Comparison of ENCODE assay signal across 11 cellular contexts in genomic region chr3:114899186-114899931, GRCh38.
A peak's percentile ranks its signal among the peaks of the same experiment; 100 is the strongest.
DNase-seq lines count a peak whose midpoint lies in the region; ATAC-seq, FAIRE-seq and TF ChIP-seq lines count a peak whose summit lies in the region.
"Had no signal": no experiment of that assay in that cellular context is flagged by ENCODE, and none has a peak within 500 bp of the region (broad histone marks: within the 10 kb centered on the region; RNA-seq: fewer than 3 reads in every experiment).

No MANE protein-coding gene starts in this region.

- H3K4me1 ChIP-seq in astrocyte (ENCODE audit: insufficient read depth, low read length) (peaks cover 2% of the 10 kb centered on the region), A673 (ENCODE audit: insufficient read depth, low read length, poor library complexity, severe bottlenecking) (no peaks in the 10 kb centered on the region)

- H3K9me3 ChIP-seq in astrocyte (ENCODE audit: insufficient read depth, low read depth, low read length) (no peaks in the 10 kb centered on the region), A673 (ENCODE audit: low read depth, low read length, poor library complexity, severe bottlenecking) (no peaks in the 10 kb centered on the region)

- TF ChIP-seq CTCF in astrocyte (IDR thresholded peaks at IDR 0.05; ENCODE audit: insufficient read depth, low read depth, low read length) (no peak), mesothelial cell of epicardium (IDR thresholded peaks at IDR 0.05; ENCODE audit: unreplicated experiment) (no peak), A673 (conservative IDR thresholded peaks at IDR 0.05; ENCODE audit: low read depth, low read length) (no peak)

- CTCF ChIA-PET in A673 (lab: Charles Lee): no interaction called here
- CTCF ChIA-PET in activated CD8-positive, alpha-beta memory T cell treated with anti-CD3 and anti-CD28 coated beads, Interleukin-2, amount 10 ng/mL, durations not matched to agents 7 days and 5 days (lab: Charles Lee): no interaction called here

- no peak overlapping the region for H3K27ac Mint-ChIP-seq in astrocyte (ENCODE audit: unreplicated experiment)
- peak overlapping the region; percentile 10 for H3K27ac Mint-ChIP-seq in mesothelial cell of epicardium
- no peak overlapping the region for H3K27ac Mint-ChIP-seq in activated CD8-positive, alpha-beta memory T cell treated with anti-CD3 and anti-CD28 coated beads, Interleukin-2, amount 10 ng/mL, durations not matched to agents 7 days and 5 days
- H3K27ac Mint-ChIP-seq: effector memory CD8-positive, alpha-beta T cell; natural killer cell treated with Interleukin-12 subunit alpha and Interleukin-12 subunit beta and Interleukin-15 and Interleukin-18, amount 100 ng/mL, for 72 hours; stimulated activated naive CD8-positive, alpha-beta T cell treated with anti-CD3 and anti-CD28 coated beads, Interleukin-15, Interleukin-2, amounts not matched to agents 100 ng/mL and 50 ng/mL, for 24 hours had no signal

- FAIRE-seq in astrocyte (lab: Jason Lieb, UNC): no peak

- no peak overlapping the region for H3K27ac ChIP-seq in astrocyte (ENCODE audit: low read depth, low read length)
- H3K27ac ChIP-seq in A673 (ENCODE audit: low read depth, low read length, poor library complexity, severe bottlenecking): no peak overlapping the region

- H3K79me2 ChIP-seq in astrocyte (ENCODE audit: insufficient read depth, low read length): no peaks in the 10 kb centered on the region

- DNase-seq in DMS 273 treated with DMSO at 0.1 percent for 48 hours (lab: John Stamatoyannopoulos, UW) (peak; percentile 57), NCI-H146 (lab: John Stamatoyannopoulos, UW) (peak; percentile 98), astrocyte (ENCODE audit: low read depth) (peak; percentile 22), mesothelial cell of epicardium (ENCODE audit: low spot score in 2 of 2, unreplicated experiment in 2 of 2) (no peak), A673 (ENCODE audit: low spot score) (no peak), HK-2 (ENCODE audit: unreplicated experiment) (no peak)
- DNase-seq in activated CD8-positive, alpha-beta memory T cell treated with anti-CD3 and anti-CD28 coated beads, Interleukin-2, amount 10 ng/mL, durations not matched to agents 7 days and 5 days: no peak
- DNase-seq: effector memory CD8-positive, alpha-beta T cell had no signal

- no peak overlapping the region for H2AFZ ChIP-seq in astrocyte (ENCODE audit: low read depth, low read length)

- H3K4me3 Mint-ChIP-seq in astrocyte (ENCODE audit: unreplicated experiment) (no peak overlapping the region), mesothelial cell of epicardium (peak overlapping the region; percentile 5)
- no peak overlapping the region for H3K4me3 Mint-ChIP-seq in activated CD8-positive, alpha-beta memory T cell treated with anti-CD3 and anti-CD28 coated beads, Interleukin-2, amount 10 ng/mL, durations not matched to agents 7 days and 5 days
- H3K4me3 Mint-ChIP-seq: effector memory CD8-positive, alpha-beta T cell; natural killer cell treated with Interleukin-12 subunit alpha and Interleukin-12 subunit beta and Interleukin-15 and Interleukin-18, amount 100 ng/mL, for 72 hours; stimulated activated naive CD8-positive, alpha-beta T cell treated with anti-CD3 and anti-CD28 coated beads, Interleukin-15, Interleukin-2, amounts not matched to agents 100 ng/mL and 50 ng/mL, for 24 hours had no signal

- POLR2A ChIA-PET in A673 (lab: Charles Lee; ENCODE audit: low non-redundant PET): no interaction called here

- no peak overlapping the region for H3K4me2 ChIP-seq in astrocyte (ENCODE audit: low read length)

- no peaks in the 10 kb centered on the region for H4K20me1 ChIP-seq in astrocyte (ENCODE audit: insufficient read depth, low read length)

- H3K9ac ChIP-seq in astrocyte (ENCODE audit: low read length): no peak overlapping the region

- H3K27me3 Mint-ChIP-seq in astrocyte (ENCODE audit: low read depth, unreplicated experiment) (no peaks in the 10 kb centered on the region), mesothelial cell of epicardium (ENCODE audit: low read depth) (no peaks in the 10 kb centered on the region)
- H3K27me3 Mint-ChIP-seq in activated CD8-positive, alpha-beta memory T cell treated with anti-CD3 and anti-CD28 coated beads, Interleukin-2, amount 10 ng/mL, durations not matched to agents 7 days and 5 days: no peaks in the 10 kb centered on the region
- H3K27me3 Mint-ChIP-seq: effector memory CD8-positive, alpha-beta T cell; natural killer cell treated with Interleukin-12 subunit alpha and Interleukin-12 subunit beta and Interleukin-15 and Interleukin-18, amount 100 ng/mL, for 72 hours; stimulated activated naive CD8-positive, alpha-beta T cell treated with anti-CD3 and anti-CD28 coated beads, Interleukin-15, Interleukin-2, amounts not matched to agents 100 ng/mL and 50 ng/mL, for 24 hours had no signal

- no TSS peak for BruUV-seq in A673 (replicated peaks; lab: Mats Ljungman, UMichigan)

- H3K36me3 ChIP-seq in astrocyte (ENCODE audit: insufficient read depth, low read length) (no peaks in the 10 kb centered on the region), A673 (ENCODE audit: insufficient read depth, low read length, poor library complexity, severe bottlenecking) (no peaks in the 10 kb centered on the region)

- ATAC-seq in activated CD8-positive, alpha-beta memory T cell treated with anti-CD3 and anti-CD28 coated beads, Interleukin-2, amount 10 ng/mL, durations not matched to agents 7 days and 5 days: no peak
- no peak for ATAC-seq in HG02885 (IDR thresholded peaks at IDR 0.05; ENCODE audit: poor library complexity, unreplicated experiment)
- ATAC-seq: effector memory CD8-positive, alpha-beta T cell; natural killer cell treated with Interleukin-12 subunit alpha and Interleukin-12 subunit beta and Interleukin-15 and Interleukin-18, amount 100 ng/mL, for 72 hours had no signal

- intact Hi-C loops in A673 (cut with micrococcal nuclease; ENCODE audit: unreplicated experiment): no loop called here

- no peaks in the 10 kb centered on the region for H3K27me3 ChIP-seq in astrocyte (ENCODE audit: insufficient read depth, low read length)
- H3K27me3 ChIP-seq in A673 (replicated peaks; ENCODE audit: insufficient read depth, low read depth, low read length, poor library complexity): no peaks in the 10 kb centered on the region

- H3K4me3 ChIP-seq in astrocyte (ENCODE audit: insufficient read depth, low read depth, low read length): no peak overlapping the region
- no peak overlapping the region for H3K4me3 ChIP-seq in A673 (ENCODE audit: low read depth, low read length, poor library complexity, severe bottlenecking)

- no peaks in the 10 kb centered on the region for H3K36me3 Mint-ChIP-seq in astrocyte (ENCODE audit: low read depth, unreplicated experiment)
- no peaks in the 10 kb centered on the region for H3K36me3 Mint-ChIP-seq in mesothelial cell of epicardium
- H3K36me3 Mint-ChIP-seq in activated CD8-positive, alpha-beta memory T cell treated with anti-CD3 and anti-CD28 coated beads, Interleukin-2, amount 10 ng/mL, durations not matched to agents 7 days and 5 days: no peaks in the 10 kb centered on the region
- H3K36me3 Mint-ChIP-seq: natural killer cell treated with Interleukin-12 subunit alpha and Interleukin-12 subunit beta and Interleukin-15 and Interleukin-18, amount 100 ng/mL, for 72 hours had no signal

- H3K4me1 Mint-ChIP-seq in astrocyte (ENCODE audit: low read depth, unreplicated experiment): peaks cover 7% of the 10 kb centered on the region
- H3K4me1 Mint-ChIP-seq in mesothelial cell of epicardium: peaks cover 13% of the 10 kb centered on the region
- H3K4me1 Mint-ChIP-seq in activated CD8-positive, alpha-beta memory T cell treated with anti-CD3 and anti-CD28 coated beads, Interleukin-2, amount 10 ng/mL, durations not matched to agents 7 days and 5 days: peaks cover 4% of the 10 kb centered on the region

- H3K9me3 Mint-ChIP-seq in astrocyte (ENCODE audit: unreplicated experiment) (no peaks in the 10 kb centered on the region), mesothelial cell of epicardium (no peaks in the 10 kb centered on the region)
- no peaks in the 10 kb centered on the region for H3K9me3 Mint-ChIP-seq in activated CD8-positive, alpha-beta memory T cell treated with anti-CD3 and anti-CD28 coated beads, Interleukin-2, amount 10 ng/mL, durations not matched to agents 7 days and 5 days (ENCODE audit: low read depth)
- H3K9me3 Mint-ChIP-seq: effector memory CD8-positive, alpha-beta T cell; natural killer cell treated with Interleukin-12 subunit alpha and Interleukin-12 subunit beta and Interleukin-15 and Interleukin-18, amount 100 ng/mL, for 72 hours; stimulated activated naive CD8-positive, alpha-beta T cell treated with anti-CD3 and anti-CD28 coated beads, Interleukin-15, Interleukin-2, amounts not matched to agents 100 ng/mL and 50 ng/mL, for 24 hours had no signal

Comparison
In these comparisons a context has a peak if more than half of its experiments do, and no peak if none do; other contexts are left out.
1. DNase-seq: peak in DMS 273 treated with DMSO at 0.1 percent for 48 hours (single experiment), NCI-H146 (single experiment) and astrocyte (single experiment); none in mesothelial cell of epicardium (0 of 2), A673 (single experiment), activated CD8-positive, alpha-beta memory T cell treated with anti-CD3 and anti-CD28 coated beads, Interleukin-2, amount 10 ng/mL, durations not matched to agents 7 days and 5 days (single experiment) and HK-2 (single experiment).